Comparison of ENCODE assay signal across 32 cellular contexts in the genomic region with DNA sequence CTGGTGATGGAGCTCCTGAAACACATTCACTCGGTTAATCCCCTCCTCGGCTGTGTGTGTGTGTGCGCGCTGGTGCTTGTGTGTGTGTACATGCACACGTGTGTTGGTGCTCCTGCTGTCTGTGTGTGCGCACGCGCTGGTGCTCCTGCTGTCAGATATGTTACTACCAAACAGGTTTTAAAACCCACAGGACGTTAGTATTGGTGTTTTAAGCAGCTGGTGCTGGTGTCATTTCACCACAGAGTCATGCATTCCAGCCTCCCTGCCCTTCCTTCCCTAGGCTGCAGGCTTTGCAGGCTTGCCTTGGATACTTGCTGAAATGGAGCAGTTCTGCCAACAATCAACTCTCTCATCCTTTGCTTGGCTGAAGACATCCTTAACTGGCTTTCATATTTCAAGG. TPM values are rescaled to one million over a fixed set of nuclear protein-coding genes. Genes with fewer than 3 reads are reported as not detected.
"Had no signal": no experiment of that assay in that cellular context is flagged by ENCODE, and none has a peak within 500 bp of the region (broad histone marks: within the 10 kb centered on the region; RNA-seq: fewer than 3 reads in every experiment).

No MANE protein-coding gene starts in this region.

- H3K4me1 Mint-ChIP-seq: endodermal cell, mesothelial cell of epicardium, nephron progenitor cell had no signal

- H3K4me2 ChIP-seq: hepatocyte had no signal

- H2AFZ ChIP-seq: hepatocyte had no signal

- H3K4me3 ChIP-seq: dorsolateral prefrontal cortex, gastroesophageal sphincter, heart left ventricle, hepatocyte, lung, mucosa of descending colon, psoas muscle, sigmoid colon, skin epidermis, spleen, testis, tibial artery had no signal

- H3K4me3 Mint-ChIP-seq: endodermal cell; mesothelial cell of epicardium; naive thymus-derived CD8-positive, alpha-beta T cell; nephron progenitor cell; stimulated activated memory B cell treated with anti-CD40 and anti-IgM and Interleukin-4, amounts not matched to agents 10 μg/mL and 1 μg/mL and 100 μg/mL, for 72 hours; type B pancreatic cell had no signal

- DNase-seq: dorsolateral prefrontal cortex; effector CD4-positive, alpha-beta T cell; endodermal cell; foreskin keratinocyte; heart left ventricle; kidney; mesenchymal stem cell; mucosa of descending colon; naive thymus-derived CD8-positive, alpha-beta T cell; nephron progenitor cell; nucleus accumbens; posterior cingulate gyrus; psoas muscle; right cardiac atrium; sigmoid colon; spleen; stimulated activated CD4-positive, alpha-beta T cell treated with anti-CD3 and anti-CD28 coated beads, Interleukin-4, amount 100 ng/mL, for 4 hours; stimulated activated naive CD8-positive, alpha-beta T cell treated with anti-CD3 and anti-CD28 coated beads, Interleukin-15, Interleukin-2, amounts not matched to agents 100 U/mL and 50 U/mL, for 24 hours; substantia nigra; testis; tibial artery had no signal

- H3K79me2 ChIP-seq: hepatocyte had no signal

- H3K27ac Mint-ChIP-seq: endodermal cell; mesothelial cell of epicardium; stimulated activated memory B cell treated with anti-CD40 and anti-IgM and Interleukin-4, amounts not matched to agents 10 μg/mL and 1 μg/mL and 100 μg/mL, for 72 hours; type B pancreatic cell had no signal

- H3K27me3 Mint-ChIP-seq: naive thymus-derived CD8-positive, alpha-beta T cell; stimulated activated memory B cell treated with anti-CD40 and anti-IgM and Interleukin-4, amounts not matched to agents 10 μg/mL and 1 μg/mL and 100 μg/mL, for 72 hours; type B pancreatic cell had no signal

- H3K9me3 Mint-ChIP-seq: endodermal cell; mesothelial cell of epicardium; naive thymus-derived CD8-positive, alpha-beta T cell; nephron progenitor cell; type B pancreatic cell had no signal

- ATAC-seq: esophagus mucosa; foreskin keratinocyte; gastroesophageal sphincter; heart left ventricle; left lobe of liver; mucosa of descending colon; naive thymus-derived CD8-positive, alpha-beta T cell; psoas muscle; right cardiac atrium; stimulated activated memory B cell treated with anti-CD40 and anti-IgM and Interleukin-4, amounts not matched to agents 10 μg/mL and 1 μg/mL and 100 μg/mL, for 72 hours; stimulated activated naive CD8-positive, alpha-beta T cell treated with anti-CD3 and anti-CD28 coated beads, Interleukin-15, Interleukin-2, amounts not matched to agents 100 U/mL and 50 U/mL, for 24 hours had no signal

- H3K9me3 ChIP-seq: gastroesophageal sphincter, heart left ventricle, mucosa of descending colon, psoas muscle, sigmoid colon, spleen, testis, tibial artery had no signal

- H3K27ac ChIP-seq: epithelial cell of prostate, foreskin keratinocyte, gastroesophageal sphincter, heart left ventricle, hepatocyte, psoas muscle, sigmoid colon, skin epidermis, spleen, testis, tibial artery had no signal

- H3K4me1 ChIP-seq: foreskin keratinocyte, gastroesophageal sphincter, heart left ventricle, psoas muscle, sigmoid colon, testis, tibial artery had no signal

- H3K27me3 ChIP-seq: dorsolateral prefrontal cortex, foreskin keratinocyte, gastroesophageal sphincter, heart left ventricle, hepatocyte, sigmoid colon, spleen, testis, tibial artery had no signal

RNA-seq across cellular contexts. Expression of a gene that starts 48.1 kb away (rescaled TPM):
- total RNA-seq: osteocyte had no signal
